In genomic region chr20:2696646-2697045, GRCh38 we compare ENCODE assay signal across 1 cellular context.
TF ChIP-seq lines count a peak whose summit lies in the region.

No MANE protein-coding gene starts in this region.

TF ChIP-seq in H1, 55 proteins besides CTCF, POLR2A, EP300 and RAD21:
- no peak for TF ChIP-seq CREB1 (IDR thresholded peaks at IDR 0.05)
- TF ChIP-seq RFX5 (IDR thresholded peaks at IDR 0.05; ENCODE audit: borderline replicate concordance, low read depth, low read length): no peak
- no peak for TF ChIP-seq CHD2 (IDR thresholded peaks at IDR 0.05; ENCODE audit: low read length)
- no peak for TF ChIP-seq KDM5A (IDR thresholded peaks at IDR 0.05; ENCODE audit: low read length)
- no peak for TF ChIP-seq EGR1 (IDR thresholded peaks at IDR 0.05; ENCODE audit: borderline replicate concordance, low read depth, low read length)
- TF ChIP-seq ATF2 (IDR thresholded peaks at IDR 0.05; ENCODE audit: low read length): no peak
